ENCODE assay signal across 20 cellular contexts in the genomic region with DNA sequence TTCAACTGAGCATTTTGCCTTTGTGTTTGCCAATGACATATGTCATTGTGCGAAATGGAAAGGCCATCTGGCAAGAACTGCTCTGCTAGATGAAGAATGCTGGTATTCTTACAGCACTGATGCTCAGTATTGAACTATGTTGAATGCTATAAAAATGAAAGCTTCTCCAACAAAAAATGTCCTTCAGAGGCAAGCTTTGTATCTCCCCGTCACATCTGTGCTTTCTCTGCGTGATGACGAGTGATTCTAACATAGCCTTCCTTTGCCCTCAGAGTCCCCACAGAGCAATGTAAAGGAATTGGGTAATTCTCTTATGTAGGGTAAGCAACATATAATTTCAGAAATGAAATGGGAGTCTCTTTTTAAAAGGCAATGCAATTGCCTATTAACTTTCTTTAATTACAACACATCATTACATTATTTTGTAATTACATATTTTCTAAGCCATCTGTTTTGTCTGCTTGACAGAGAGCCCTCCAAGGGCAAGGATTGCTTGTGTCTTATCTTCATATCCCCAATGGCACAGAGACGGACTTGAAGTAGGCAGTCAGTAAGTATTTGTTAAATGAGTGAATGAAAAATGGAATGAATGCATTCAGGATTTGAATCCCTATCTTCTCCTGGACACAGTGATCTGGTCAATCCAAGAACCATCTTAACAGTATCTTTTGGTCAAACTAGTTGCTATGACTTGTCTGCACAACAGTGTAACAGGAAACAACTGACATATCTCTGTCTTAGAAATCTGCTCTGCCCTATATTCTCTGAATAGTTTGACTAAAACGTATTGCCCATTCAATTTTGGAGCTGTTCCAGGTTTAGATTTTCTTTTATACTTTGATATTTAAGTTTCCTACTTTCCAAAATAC. TPM values are rescaled to one million over a fixed set of nuclear protein-coding genes. Genes with fewer than 3 reads are reported as not detected.
DNase-seq lines count a peak whose midpoint lies in the region; ATAC-seq, FAIRE-seq and TF ChIP-seq lines count a peak whose summit lies in the region.
"Had no signal": no experiment of that assay in that cellular context is flagged by ENCODE, and none has a peak within 500 bp of the region (broad histone marks: within the 10 kb centered on the region; RNA-seq: fewer than 3 reads in every experiment).

No MANE protein-coding gene starts in this region.

- H3K36me3 ChIP-seq in RWPE2 (ENCODE audit: low read depth) (no peaks in the 10 kb centered on the region), ascending aorta (no peaks in the 10 kb centered on the region)
- H3K36me3 ChIP-seq: adrenal gland, right atrium auricular region, thyroid gland had no signal

- H3K4me1 Mint-ChIP-seq in neural crest cell, result peaks cover 65% of the 10 kb centered on the region
- H3K4me1 Mint-ChIP-seq: B cell, naive B cell had no signal

- H3K27ac ChIP-seq in RWPE2 (ENCODE audit: poor library complexity, severe bottlenecking), result peak overlapping the region; percentile 49
- no peak overlapping the region for H3K27ac ChIP-seq in ascending aorta
- H3K27ac ChIP-seq: right atrium auricular region, thyroid gland had no signal

- no peak for FAIRE-seq in GM12892 (lab: Jason Lieb, UNC)

- DNase-seq in EL (peak; percentile 15), RWPE2 (ENCODE audit: low spot score) (no peak), fibroblast of peridontal ligament (ENCODE audit: extremely low read depth) (peak; percentile 11), neural crest cell (ENCODE audit: low read depth, low spot score) (no peak), GM12892 (ENCODE audit: insufficient read length) (no peak), ascending aorta (ENCODE audit: low spot score in 2 of 2) (no peak)
- no peak for DNase-seq in stimulated activated CD4-positive, alpha-beta T cell treated with anti-CD3 and anti-CD28 coated beads, Interleukin-4, amount 100 ng/mL, for 1 hour
- no peak for DNase-seq in stimulated activated CD4-positive, alpha-beta T cell treated with anti-CD3 and anti-CD28 coated beads, Interleukin-4, amount 100 ng/mL, for 4 hours
- DNase-seq: hypothalamus; KBM-7; naive B cell; NCI-H446 treated with DMSO at 0.1 percent for 48 hours; stimulated activated CD4-positive, alpha-beta T cell treated with anti-CD3 and anti-CD28 coated beads, Interleukin-4, amount 100 ng/mL, for 24 hours; thyroid gland had no signal

- no peak for TF ChIP-seq CTCF in RWPE2 (IDR thresholded peaks at IDR 0.05; ENCODE audit: poor library complexity, severe bottlenecking)
- TF ChIP-seq CTCF in neural crest cell (conservative IDR thresholded peaks at IDR 0.05), result no peak
- TF ChIP-seq CTCF in ascending aorta (IDR thresholded peaks at IDR 0.05), result no peak

- no peaks in the 10 kb centered on the region for H3K9me3 ChIP-seq in RWPE2 (ENCODE audit: severe bottlenecking)
- H3K9me3 ChIP-seq in ascending aorta, result no peaks in the 10 kb centered on the region
- H3K9me3 ChIP-seq: adrenal gland, right atrium auricular region, thyroid gland had no signal

- ATAC-seq in RWPE2 (ENCODE audit: low read depth), result no peak
- ATAC-seq: esophagus mucosa had no signal

- H3K27me3 ChIP-seq in RWPE2 (ENCODE audit: insufficient read depth, poor library complexity, severe bottlenecking) (no peaks in the 10 kb centered on the region), ascending aorta (no peaks in the 10 kb centered on the region)
- H3K27me3 ChIP-seq: adrenal gland, right atrium auricular region, thyroid gland had no signal

- H3K36me3 Mint-ChIP-seq in neural crest cell (ENCODE audit: low read depth), result no peaks in the 10 kb centered on the region

- peak overlapping the region; percentile 48 for H3K4me3 Mint-ChIP-seq in neural crest cell
- H3K4me3 Mint-ChIP-seq: activated T-helper 1 cell treated with anti-CD3 and anti-CD28 coated beads, Interleukin-12 subunit alpha, Interleukin-12 subunit beta, Interleukin-2, Interleukin-4 antibody, amounts not matched to agents 30 ng/mL and 10 ng/mL and 1 ng/mL, durations not matched to agents 14 hours and 24 hours and 36 hours; B cell; dendritic cell treated with granulocyte-macrophage colony-stimulating factor and Interleukin-4, amounts not matched to agents 40 ng/mL and 50 ng/mL, for 4 days; naive B cell had no signal

- peak overlapping the region; percentile 65 for H3K27ac Mint-ChIP-seq in neural crest cell (ENCODE audit: unreplicated experiment)
- H3K27ac Mint-ChIP-seq: activated T-helper 1 cell treated with anti-CD3 and anti-CD28 coated beads, Interleukin-12 subunit alpha, Interleukin-12 subunit beta, Interleukin-2, Interleukin-4 antibody, amounts not matched to agents 30 ng/mL and 10 ng/mL and 1 ng/mL, durations not matched to agents 14 hours and 24 hours and 36 hours; B cell; dendritic cell treated with granulocyte-macrophage colony-stimulating factor and Interleukin-4, amounts not matched to agents 40 ng/mL and 50 ng/mL, for 4 days; naive B cell had no signal

- intact Hi-C loops in ascending aorta (cut with DNase I), result no loop called here

- TF ChIP-seq POLR2A in GM12892 (IDR thresholded peaks at IDR 0.05; ENCODE audit: low read depth, low read length), result no peak

- no peaks in the 10 kb centered on the region for H3K27me3 Mint-ChIP-seq in neural crest cell (ENCODE audit: low read depth)
- H3K27me3 Mint-ChIP-seq: dendritic cell treated with granulocyte-macrophage colony-stimulating factor and Interleukin-4, amounts not matched to agents 40 ng/mL and 50 ng/mL, for 4 days had no signal

- H3K4me1 ChIP-seq in RWPE2 (ENCODE audit: insufficient read depth, poor library complexity, severe bottlenecking) (peaks cover 19% of the 10 kb centered on the region), ascending aorta (no peaks in the 10 kb centered on the region)

- H3K4me3 ChIP-seq in RWPE2 (ENCODE audit: severe bottlenecking) (no peak overlapping the region), ascending aorta (no peak overlapping the region)
- H3K4me3 ChIP-seq: adrenal gland, right atrium auricular region, thyroid gland had no signal

- peaks cover 2% of the 10 kb centered on the region for H3K9me3 Mint-ChIP-seq in neural crest cell
- H3K9me3 Mint-ChIP-seq: activated T-helper 1 cell treated with anti-CD3 and anti-CD28 coated beads, Interleukin-12 subunit alpha, Interleukin-12 subunit beta, Interleukin-2, Interleukin-4 antibody, amounts not matched to agents 30 ng/mL and 10 ng/mL and 1 ng/mL, durations not matched to agents 14 hours and 24 hours and 36 hours; dendritic cell treated with granulocyte-macrophage colony-stimulating factor and Interleukin-4, amounts not matched to agents 40 ng/mL and 50 ng/mL, for 4 days had no signal

RNA-seq across cellular contexts. Expression of a gene that starts 46.1 kb away (rescaled TPM):
- total RNA-seq in neural crest cell (130 and 135 TPM in 2 replicates), ascending aorta (12.9 TPM)
- polyA plus RNA-seq in GM12892 (2012; ENCODE audit: missing spikeins), result 2.4 TPM

Comparison
In these comparisons a context has a peak if more than half of its experiments do, and no peak if none do; other contexts are left out.
1. DNase-seq: peak in EL (single experiment) and fibroblast of peridontal ligament (single experiment); none in RWPE2 (single experiment), neural crest cell (single experiment), stimulated activated CD4-positive, alpha-beta T cell treated with anti-CD3 and anti-CD28 coated beads, Interleukin-4, amount 100 ng/mL, for 1 hour (single experiment), GM12892 (single experiment), stimulated activated CD4-positive, alpha-beta T cell treated with anti-CD3 and anti-CD28 coated beads, Interleukin-4, amount 100 ng/mL, for 4 hours (0 of 2) and ascending aorta (0 of 2).